In genomic region chr13:80630685-80631121, GRCh38 we compare ENCODE assay signal across 1 cellular context.
TF ChIP-seq lines count a peak whose summit lies in the region.

No MANE protein-coding gene starts in this region.

TF ChIP-seq in WTC11, 78 proteins besides CTCF, POLR2A, EP300 and RAD21 (continued from another document):
- TF ChIP-seq, protein P1, sequence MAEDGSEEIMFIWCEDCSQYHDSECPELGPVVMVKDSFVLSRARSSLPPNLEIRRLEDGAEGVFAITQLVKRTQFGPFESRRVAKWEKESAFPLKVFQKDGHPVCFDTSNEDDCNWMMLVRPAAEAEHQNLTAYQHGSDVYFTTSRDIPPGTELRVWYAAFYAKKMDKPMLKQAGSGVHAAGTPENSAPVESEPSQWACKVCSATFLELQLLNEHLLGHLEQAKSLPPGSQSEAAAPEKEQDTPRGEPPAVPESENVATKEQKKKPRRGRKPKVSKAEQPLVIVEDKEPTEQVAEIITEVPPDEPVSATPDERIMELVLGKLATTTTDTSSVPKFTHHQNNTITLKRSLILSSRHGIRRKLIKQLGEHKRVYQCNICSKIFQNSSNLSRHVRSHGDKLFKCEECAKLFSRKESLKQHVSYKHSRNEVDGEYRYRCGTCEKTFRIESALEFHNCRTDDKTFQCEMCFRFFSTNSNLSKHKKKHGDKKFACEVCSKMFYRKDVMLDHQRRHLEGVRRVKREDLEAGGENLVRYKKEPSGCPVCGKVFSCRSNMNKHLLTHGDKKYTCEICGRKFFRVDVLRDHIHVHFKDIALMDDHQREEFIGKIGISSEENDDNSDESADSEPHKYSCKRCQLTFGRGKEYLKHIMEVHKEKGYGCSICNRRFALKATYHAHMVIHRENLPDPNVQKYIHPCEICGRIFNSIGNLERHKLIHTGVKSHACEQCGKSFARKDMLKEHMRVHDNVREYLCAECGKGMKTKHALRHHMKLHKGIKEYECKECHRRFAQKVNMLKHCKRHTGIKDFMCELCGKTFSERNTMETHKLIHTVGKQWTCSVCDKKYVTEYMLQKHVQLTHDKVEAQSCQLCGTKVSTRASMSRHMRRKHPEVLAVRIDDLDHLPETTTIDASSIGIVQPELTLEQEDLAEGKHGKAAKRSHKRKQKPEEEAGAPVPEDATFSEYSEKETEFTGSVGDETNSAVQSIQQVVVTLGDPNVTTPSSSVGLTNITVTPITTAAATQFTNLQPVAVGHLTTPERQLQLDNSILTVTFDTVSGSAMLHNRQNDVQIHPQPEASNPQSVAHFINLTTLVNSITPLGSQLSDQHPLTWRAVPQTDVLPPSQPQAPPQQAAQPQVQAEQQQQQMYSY (CRISPR knock-in tag; IDR thresholded peaks at IDR 0.05), result no peak
- TF ChIP-seq ESRRA (CRISPR knock-in tag; IDR thresholded peaks at IDR 0.05; ENCODE audit: borderline replicate concordance) (no peak), MXD4 (CRISPR knock-in tag; IDR thresholded peaks at IDR 0.05; ENCODE audit: borderline replicate concordance) (no peak), E2F4 (CRISPR knock-in tag; IDR thresholded peaks at IDR 0.05; ENCODE audit: borderline replicate concordance, low read depth) (no peak)
